8 cellular contexts compared by ENCODE assay signal in the genomic region with DNA sequence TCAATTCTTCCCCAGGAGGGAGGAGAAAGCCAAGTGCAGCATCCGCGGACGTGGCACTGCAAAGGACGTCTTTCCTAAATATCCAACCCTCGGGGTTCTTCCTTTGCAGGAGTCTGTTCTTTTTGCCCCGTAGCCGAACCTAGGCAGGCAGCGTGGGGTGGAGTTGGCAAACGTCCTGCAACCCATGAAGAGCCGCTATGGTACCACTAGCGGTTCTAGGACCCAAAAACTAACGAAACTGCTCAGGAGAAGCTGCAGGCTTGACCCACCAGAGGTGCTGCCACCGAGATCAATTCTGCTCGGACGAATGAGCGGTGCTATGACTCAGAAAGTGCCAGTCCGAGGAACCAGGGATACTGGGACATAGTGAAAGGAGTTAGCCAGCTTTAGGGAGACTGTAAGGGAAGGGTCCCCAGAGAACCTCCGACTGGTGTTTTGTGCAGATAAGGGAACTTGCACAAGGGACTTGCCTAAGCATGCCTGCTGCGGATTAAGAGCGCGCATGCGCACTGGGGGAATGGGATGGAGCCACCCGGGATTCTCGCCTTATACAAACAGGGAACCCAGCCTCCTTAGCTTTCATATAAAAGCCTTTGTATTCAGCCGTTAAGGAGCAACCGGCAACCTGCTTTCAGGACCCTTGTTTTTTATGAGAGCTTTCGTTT. TPM values are rescaled to one million over a fixed set of nuclear protein-coding genes. Genes with fewer than 3 reads are reported as not detected.
DNase-seq lines count a peak whose midpoint lies in the region; ATAC-seq and TF ChIP-seq lines count a peak whose summit lies in the region.

No MANE protein-coding gene starts in this region.

- TF ChIP-seq CTCF in GM23338 (conservative IDR thresholded peaks at IDR 0.05; ENCODE audit: low read depth in 2 of 2) (no peak), gastroesophageal sphincter (IDR thresholded peaks at IDR 0.05) (no peak), testis (IDR thresholded peaks at IDR 0.05) (no peak)

- H4K91ac ChIP-seq in neuronal stem cell (ENCODE audit: low read depth, low read length, poor library complexity), result no peak overlapping the region

- 5% methylated on average over 8 to 15 of the region's 27 CpGs for WGBS in gastroesophageal sphincter (ENCODE audit: low coverage in 1 of 2), 2 donors
- no CpG with 5 or more reads among the region's 27 CpGs for WGBS in neuronal stem cell (ENCODE audit: extremely low coverage in 2 of 2, insufficient read length in 2 of 2, insufficient replicate concordance in 1 of 2), 2 donors
- WGBS in testis, 2 donors, result 8 to 11% methylated on average over 24 to 27 of the region's 27 CpGs

- H4K8ac ChIP-seq in neuronal stem cell (ENCODE audit: low read depth, low read length), result no peak overlapping the region

- H2BK120ac ChIP-seq in neuronal stem cell (ENCODE audit: low read depth, low read length), result peak overlapping the region; percentile 84

- peaks cover 16% of the 10 kb centered on the region for H3K4me1 Mint-ChIP-seq in GM23338

- H3K4me3 ChIP-seq in GM23338, result peak overlapping the region; percentile 62
- peak overlapping the region; percentile 53 for H3K4me3 ChIP-seq in MG63
- peak overlapping the region; percentile 14 to 45 for H3K4me3 ChIP-seq in gastroesophageal sphincter
- H3K4me3 ChIP-seq in neuronal stem cell (ENCODE audit: low read length in 2 of 2), result peak overlapping the region; percentile 44 to 71
- peak overlapping the region; percentile 56 to 68 for H3K4me3 ChIP-seq in testis

- TF ChIP-seq POLR2A in gastroesophageal sphincter (IDR thresholded peaks at IDR 0.05), result no peak
- TF ChIP-seq POLR2A in testis (IDR thresholded peaks at IDR 0.05), result no peak

- in situ Hi-C loops in Caki2 (cut with HindIII; ENCODE audit: low pct_unique_long_range_greater_than_20kb, low sequenced_read_pairs), result no loop called here

- H3K23ac ChIP-seq in neuronal stem cell (ENCODE audit: low read depth, low read length, poor library complexity), result no peak overlapping the region

- H2BK5ac ChIP-seq in neuronal stem cell (ENCODE audit: low read length), result no peak overlapping the region

- no peak overlapping the region for H2BK12ac ChIP-seq in neuronal stem cell (ENCODE audit: low read length)

- no peak overlapping the region for H2AK5ac ChIP-seq in neuronal stem cell (ENCODE audit: low read depth, low read length)

- TF ChIP-seq EP300 in gastroesophageal sphincter (IDR thresholded peaks at IDR 0.05), result no peak

- H3K9me2 ChIP-seq in GM23338 (ENCODE audit: insufficient read depth), result no peaks in the 10 kb centered on the region

- H3K27me3 Mint-ChIP-seq in GM23338 (ENCODE audit: insufficient read depth, low read depth, poor library complexity), result peaks cover 74% of the 10 kb centered on the region

- H4K20me1 ChIP-seq in GM23338 (replicated peaks; ENCODE audit: insufficient read depth), result no peaks in the 10 kb centered on the region; the same call in 1 of the 2 replicates

- H3K9me3 Mint-ChIP-seq in GM23338, result no peaks in the 10 kb centered on the region

- H3K4me1 ChIP-seq in GM23338 (ENCODE audit: insufficient read depth) (no peaks in the 10 kb centered on the region), gastroesophageal sphincter (peaks cover 0 to 23% (median 0%) of the 10 kb centered on the region in 3 donors), neuronal stem cell (ENCODE audit: control insufficient read depth in 2 of 2, insufficient read depth in 1 of 2, low read depth in 1 of 2, low read length in 2 of 2) (peaks cover 0 to 6% of the 10 kb centered on the region in 2 donors), testis (no peaks in the 10 kb centered on the region)

- H3K4ac ChIP-seq in neuronal stem cell (ENCODE audit: low read length), result no peak overlapping the region

- no peaks in the 10 kb centered on the region for H3K79me2 ChIP-seq in GM23338 (replicated peaks; ENCODE audit: insufficient read depth)

- H3K27ac ChIP-seq in GM23338 (ENCODE audit: low read depth) (no peak overlapping the region), gastroesophageal sphincter (peak overlapping the region; percentile 10 to 80 (median 76)), neuronal stem cell (replicated peaks; ENCODE audit: low read length) (peak overlapping the region; percentile 64), testis (peak overlapping the region; percentile 75 to 84)

- H3K36me3 Mint-ChIP-seq in GM23338 (ENCODE audit: low read depth), result no peaks in the 10 kb centered on the region

- no peaks in the 10 kb centered on the region for H3K79me1 ChIP-seq in neuronal stem cell (ENCODE audit: low read depth, low read length)

- H3K27ac Mint-ChIP-seq in GM23338, result 0 out of 2 replicates have a peak overlapping the region, but pooled peaks have one; percentile 69

- peak overlapping the region; percentile 82 for H3K4me2 ChIP-seq in GM23338
- peak overlapping the region; percentile 75 for H3K4me2 ChIP-seq in neuronal stem cell (ENCODE audit: insufficient read depth, low read length, poor library complexity, severe bottlenecking)

- H3K27me3 ChIP-seq in GM23338 (ENCODE audit: insufficient read depth) (peaks cover 89% of the 10 kb centered on the region), MG63 (no peaks in the 10 kb centered on the region), gastroesophageal sphincter (peaks cover 91% of the 10 kb centered on the region), neuronal stem cell (ENCODE audit: control insufficient read depth in 3 of 3, insufficient read depth in 3 of 3, low read depth in 1 of 3, low read length in 3 of 3) (peaks cover 3 to 52% (median 4%) of the 10 kb centered on the region in 3 experiments), testis (no peaks in the 10 kb centered on the region)

- no peak overlapping the region for H2BK15ac ChIP-seq in neuronal stem cell (ENCODE audit: low read length)

- H3K36me3 ChIP-seq in GM23338 (ENCODE audit: insufficient read depth), result no peaks in the 10 kb centered on the region
- H3K36me3 ChIP-seq in MG63, result no peaks in the 10 kb centered on the region
- no peaks in the 10 kb centered on the region for H3K36me3 ChIP-seq in gastroesophageal sphincter
- H3K36me3 ChIP-seq in neuronal stem cell (replicated peaks in 1 of 2; ENCODE audit: control insufficient read depth in 2 of 2, insufficient read depth in 2 of 2, low read length in 2 of 2), result no peaks in the 10 kb centered on the region
- no peaks in the 10 kb centered on the region for H3K36me3 ChIP-seq in testis (ENCODE audit: low read depth, missing control alignments)

- H3K18ac ChIP-seq in neuronal stem cell (ENCODE audit: low read length), result peak overlapping the region; percentile 66

- peak overlapping the region; percentile 86 for H3K4me3 Mint-ChIP-seq in GM23338

- H3K9ac ChIP-seq in neuronal stem cell (ENCODE audit: low read depth, low read length, poor library complexity), result no peak overlapping the region

- intact Hi-C loops in testis (cut with DNase I; ENCODE audit: low total_unique reads), result no loop called here

- H3K14ac ChIP-seq in neuronal stem cell (ENCODE audit: low read length), result no peak overlapping the region

- H2AFZ ChIP-seq in GM23338 (peak overlapping the region; percentile 99), neuronal stem cell (ENCODE audit: low read length) (peak overlapping the region; percentile 81)

- no peaks in the 10 kb centered on the region for H3K9me3 ChIP-seq in MG63
- H3K9me3 ChIP-seq in gastroesophageal sphincter, result peaks cover 0 to 4% (median 0%) of the 10 kb centered on the region in 3 donors
- peaks cover 0 to 1% of the 10 kb centered on the region in 2 donors for H3K9me3 ChIP-seq in neuronal stem cell (replicated peaks in 1 of 2; ENCODE audit: control insufficient read depth in 2 of 2, insufficient read depth in 1 of 2, low read depth in 1 of 2, low read length in 2 of 2)
- H3K9me3 ChIP-seq in testis, result no peaks in the 10 kb centered on the region

- DNase-seq in Caki2 (ENCODE audit: low read depth) (peak; percentile 88), GM23338 (ENCODE audit: low spot score) (peak; percentile 84), MG63 (peak; percentile 80), SHP77 treated with DMSO at 0.1 percent for 48 hours (lab: John Stamatoyannopoulos, UW) (peak; percentile 96), activated gamma-delta T cell treated with Interleukin-2 at 50 U/mL for 16 hours (peak; percentile 74), neuronal stem cell (ENCODE audit: low spot score) (peak; percentile 82), testis (peak; percentile 79)

- H3F3A ChIP-seq in GM23338 (replicated peaks; ENCODE audit: low read depth), result peaks cover 10% of the 10 kb centered on the region

- ATAC-seq in GM23338, result peak; percentile 47
- ATAC-seq in gastroesophageal sphincter, result peak; percentile 52

TF ChIP-seq in GM23338, 12 proteins besides CTCF, POLR2A, EP300 and RAD21 (continues in another document):
- peak; percentile 42 for TF ChIP-seq EZH2 (IDR thresholded peaks at IDR 0.05; ENCODE audit: low read depth, unreplicated experiment)

RNA-seq across cellular contexts. Expression of gene ANXA2R, which starts 32.7 kb away (rescaled TPM):
- 1.7 TPM in 1 of 2 replicates, not detected in the other for total RNA-seq in Caki2 (2014; rRNA removed; shearing (Covaris generic); ENCODE audit: low replicate concordance)
- total RNA-seq in GM23338 (2014; rRNA removed; shearing (Covaris generic)), result 0.21 TPM in 1 of 2 replicates, not detected in the other
- not detected in 2 replicates for polyA plus RNA-seq in GM23338 (2016; fragmentation: Nextera tagmentation; extraction: Ambion mirVana)
- 0.12 and 4.3 TPM in 2 replicates for total RNA-seq in MG63 (2014; rRNA removed; shearing (Covaris generic); ENCODE audit: low replicate concordance)
- 1 to 10 TPM; 1.2 to 5.1 (median 2.1) TPM for total RNA-seq in gastroesophageal sphincter
- 0.07 TPM for polyA plus RNA-seq in neuronal stem cell (2013, experiment 1 of 2)
- polyA plus RNA-seq in neuronal stem cell (2013, experiment 2 of 2), result 0.07 TPM
- 10 to 100 TPM in 1 of 2 donors, 1 to 10 TPM in 1; 5.1 to 10.2 TPM for total RNA-seq in testis
- polyA plus RNA-seq in testis (ENCODE audit: insufficient read depth, low read depth, low replicate concordance), result 1.6 TPM
